Comparison of ENCODE assay signal across 20 cellular contexts in the genomic region with DNA sequence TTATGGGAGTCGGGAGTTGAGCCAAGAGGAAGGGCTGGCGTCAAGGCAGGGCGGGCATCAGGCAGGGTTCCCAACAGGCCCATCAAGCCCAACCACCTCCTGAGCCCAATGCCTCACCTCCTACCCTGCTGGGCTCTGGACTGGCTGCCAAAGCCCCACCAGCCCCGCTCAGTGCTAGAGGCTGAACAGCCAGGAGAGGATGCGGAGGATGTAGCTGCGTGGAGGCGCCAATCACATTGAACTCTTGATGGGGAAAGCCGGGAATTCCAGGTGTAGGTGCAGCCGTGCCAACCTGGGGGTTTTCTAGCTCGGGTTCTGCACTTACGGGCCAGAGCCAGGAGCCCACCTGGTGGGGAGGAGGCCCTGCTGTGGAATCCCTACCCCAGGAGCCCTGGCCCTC.
"Had no signal": no experiment of that assay in that cellular context is flagged by ENCODE, and none has a peak within 500 bp of the region (broad histone marks: within the 10 kb centered on the region; RNA-seq: fewer than 3 reads in every experiment).

No MANE protein-coding gene starts in this region.

- H3K9me3 Mint-ChIP-seq: activated CD4-positive, alpha-beta memory T cell treated with anti-CD3 and anti-CD28 coated beads, Interleukin-2, amount 10 ng/mL, durations not matched to agents 7 days and 5 days; nephron; stimulated activated naive CD8-positive, alpha-beta T cell treated with anti-CD3 and anti-CD28 coated beads, Interleukin-15, Interleukin-2, amounts not matched to agents 100 ng/mL and 50 ng/mL, for 24 hours; type B pancreatic cell; WTC11 had no signal

- H3K27me3 Mint-ChIP-seq: activated CD4-positive, alpha-beta memory T cell treated with anti-CD3 and anti-CD28 coated beads, Interleukin-2, amount 10 ng/mL, durations not matched to agents 7 days and 5 days; activated naive CD8-positive, alpha-beta T cell; stimulated activated naive CD8-positive, alpha-beta T cell treated with anti-CD3 and anti-CD28 coated beads, Interleukin-15, Interleukin-2, amounts not matched to agents 100 ng/mL and 50 ng/mL, for 24 hours; type B pancreatic cell had no signal

- H3K27me3 ChIP-seq: body of pancreas, suprapubic skin had no signal

- H3K36me3 Mint-ChIP-seq: activated naive CD8-positive, alpha-beta T cell had no signal

- H3K4me1 ChIP-seq: body of pancreas, psoas muscle had no signal

- H3K4me3 Mint-ChIP-seq: activated CD4-positive, alpha-beta memory T cell treated with anti-CD3 and anti-CD28 coated beads, Interleukin-2, amount 10 ng/mL, durations not matched to agents 7 days and 5 days; activated naive CD8-positive, alpha-beta T cell; nephron; stimulated activated naive CD8-positive, alpha-beta T cell treated with anti-CD3 and anti-CD28 coated beads, Interleukin-15, Interleukin-2, amounts not matched to agents 100 ng/mL and 50 ng/mL, for 24 hours; type B pancreatic cell; WTC11 had no signal

- H3K4me3 ChIP-seq: body of pancreas, coronary artery, psoas muscle, suprapubic skin had no signal

- H3K4me1 Mint-ChIP-seq: activated CD4-positive, alpha-beta memory T cell treated with anti-CD3 and anti-CD28 coated beads, Interleukin-2, amount 10 ng/mL, durations not matched to agents 7 days and 5 days; WTC11 had no signal

- H3K27ac ChIP-seq: body of pancreas, coronary artery, psoas muscle, suprapubic skin had no signal

- DNase-seq: activated CD4-positive, alpha-beta memory T cell treated with anti-CD3 and anti-CD28 coated beads, Interleukin-2, amount 10 ng/mL, durations not matched to agents 7 days and 5 days; activated CD4-positive, alpha-beta T cell treated with anti-CD3 and anti-CD28 coated beads for 4 hours; activated effector memory CD4-positive, alpha-beta T cell treated with anti-CD3 and anti-CD28 coated beads, Interleukin-2, amount 50 U/mL, for 16 hours; activated T-cell treated with anti-CD3 and anti-CD28 coated beads, Interleukin-2, amount 50 U/mL, for 48 hours; amniotic stem cell; body of pancreas; central memory CD4-positive, alpha-beta T cell; foreskin melanocyte; mesendoderm; psoas muscle; SW 1271 had no signal

- FAIRE-seq: TTC549 had no signal

- H3K27ac Mint-ChIP-seq: activated CD4-positive, alpha-beta memory T cell treated with anti-CD3 and anti-CD28 coated beads, Interleukin-2, amount 10 ng/mL, durations not matched to agents 7 days and 5 days; activated naive CD8-positive, alpha-beta T cell; type B pancreatic cell had no signal

- H3K9me3 ChIP-seq: body of pancreas, psoas muscle, suprapubic skin had no signal

- ATAC-seq: body of pancreas, psoas muscle, sciatic nerve, WTC11 had no signal
